3 cellular contexts compared by ENCODE assay signal in genomic region chr10:115163129-115163528, GRCh38.
"Had no signal": no experiment of that assay in that cellular context is flagged by ENCODE, and none has a peak within 500 bp of the region (broad histone marks: within the 10 kb centered on the region; RNA-seq: fewer than 3 reads in every experiment).

No MANE protein-coding gene starts in this region.

- ATAC-seq: GM12878 had no signal

- DNase-seq: GDM1, GF-D8 had no signal
